ENCODE assay signal across 24 cellular contexts in the genomic region with DNA sequence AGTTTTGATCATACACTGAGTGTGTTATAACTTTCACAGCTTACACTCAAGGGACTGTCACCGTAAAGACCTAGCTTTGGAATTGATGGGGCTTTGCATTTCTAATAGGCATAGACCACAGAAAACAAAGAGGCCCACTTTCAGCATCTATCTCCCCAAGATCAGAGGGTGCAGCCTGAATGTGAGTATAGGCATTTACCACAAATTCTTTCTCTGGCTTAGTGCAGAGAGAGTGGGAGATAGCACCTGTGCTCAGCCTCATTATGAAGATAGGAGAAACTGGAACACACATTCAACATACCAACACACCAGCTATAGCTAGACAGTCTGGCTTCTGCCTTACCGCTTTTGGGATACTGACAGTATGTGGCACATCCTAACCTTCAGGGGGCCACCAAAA.
DNase-seq lines count a peak whose midpoint lies in the region; ATAC-seq, FAIRE-seq and TF ChIP-seq lines count a peak whose summit lies in the region.
"Had no signal": no experiment of that assay in that cellular context is flagged by ENCODE, and none has a peak within 500 bp of the region (broad histone marks: within the 10 kb centered on the region; RNA-seq: fewer than 3 reads in every experiment).

No MANE protein-coding gene starts in this region.

- TF ChIP-seq RAD21 in H1 (IDR thresholded peaks at IDR 0.05 in 1 of 2, conservative IDR thresholded peaks at IDR 0.05 in 1 of 2; ENCODE audit: low read depth in 2 of 2, low read length in 2 of 2) = no peak

- H4K91ac ChIP-seq in H1 (replicated peaks; ENCODE audit: insufficient read length, low read length) (no peak overlapping the region), neuronal stem cell (ENCODE audit: low read depth, low read length, poor library complexity) (no peak overlapping the region)

- H2BK5ac ChIP-seq in H1 (ENCODE audit: low read depth, low read length) (no peak overlapping the region), neuronal stem cell (ENCODE audit: low read length) (no peak overlapping the region)

- no peak overlapping the region for H3K56ac ChIP-seq in H1 (replicated peaks; ENCODE audit: insufficient read length, low read depth, low read length)

- H4K5ac ChIP-seq in H1 (ENCODE audit: insufficient read length, low read depth, low read length) = no peak overlapping the region

- H3K14ac ChIP-seq in H1 (ENCODE audit: insufficient read length) = no peak overlapping the region
- no peak overlapping the region for H3K14ac ChIP-seq in neuronal stem cell (ENCODE audit: low read length)

- H3K4ac ChIP-seq in H1 (replicated peaks; ENCODE audit: insufficient read length, low read depth, low read length) = no peak overlapping the region
- no peak overlapping the region for H3K4ac ChIP-seq in neuronal stem cell (ENCODE audit: low read length)

- CTCF ChIA-PET in H1 (lab: Charles Lee; ENCODE audit: partially characterized antibody) = interaction anchor here (1.1 kb wide), 1 partner anchor 348 kb away, joined by 3 read pairs; no protein-coding TSS in a partner anchor

- H3K4me3 ChIP-seq in DND-41 (ENCODE audit: low read depth in 1 of 2, low read length in 2 of 2) = no peak overlapping the region
- H3K4me3 ChIP-seq in Jurkat, Clone E6-1 (ENCODE audit: low read length) = no peak overlapping the region
- H3K4me3 ChIP-seq in H1 (ENCODE audit: extremely low read depth in 1 of 4, insufficient read depth in 2 of 4, low read depth in 3 of 4, low read length in 4 of 4) = no peak overlapping the region
- no peak overlapping the region for H3K4me3 ChIP-seq in neuronal stem cell (ENCODE audit: low read length in 2 of 2)
- no peak overlapping the region for H3K4me3 ChIP-seq in mucosa of descending colon
- H3K4me3 ChIP-seq: A549; BLaER1 treated with 17β-estradiol and CSF1 and Interleukin-3, amounts not matched to agents 10 nM and 100 nM; GM12878 had no signal

- H3K9me3 ChIP-seq in DND-41 (ENCODE audit: insufficient read depth, low read length, severe bottlenecking) (peaks cover 10% of the 10 kb centered on the region), H1 (ENCODE audit: insufficient read depth in 2 of 2, low read depth in 1 of 2, low read length in 1 of 2) (no peaks in the 10 kb centered on the region), neuronal stem cell (replicated peaks in 1 of 2; ENCODE audit: control insufficient read depth in 2 of 2, insufficient read depth in 1 of 2, low read depth in 1 of 2, low read length in 2 of 2) (peaks cover 2 to 16% of the 10 kb centered on the region in 2 donors), mucosa of descending colon (peaks cover 11% of the 10 kb centered on the region)
- H3K9me3 ChIP-seq: Caco-2 had no signal

- H2BK120ac ChIP-seq in H1 (replicated peaks; ENCODE audit: low read depth, low read length) (no peak overlapping the region), neuronal stem cell (ENCODE audit: low read depth, low read length) (no peak overlapping the region)

- H3K79me1 ChIP-seq in H1 (ENCODE audit: low read depth, low read length) = no peaks in the 10 kb centered on the region
- H3K79me1 ChIP-seq in neuronal stem cell (ENCODE audit: low read depth, low read length) = no peaks in the 10 kb centered on the region

- H3K79me2 ChIP-seq in DND-41 (ENCODE audit: insufficient read depth, low read length) (no peaks in the 10 kb centered on the region), H1 (ENCODE audit: control insufficient read depth in 1 of 2, insufficient read depth in 2 of 2, low read length in 2 of 2) (no peaks in the 10 kb centered on the region)

- H2AFZ ChIP-seq in DND-41 (ENCODE audit: low read depth, low read length) = no peak overlapping the region
- peak overlapping the region; percentile 67 for H2AFZ ChIP-seq in H1 (ENCODE audit: low read length)
- peak overlapping the region; percentile 14 for H2AFZ ChIP-seq in neuronal stem cell (ENCODE audit: low read length)

- no peak overlapping the region for H2BK12ac ChIP-seq in H1 (ENCODE audit: low read depth, low read length)
- H2BK12ac ChIP-seq in neuronal stem cell (ENCODE audit: low read length) = no peak overlapping the region

- H3K18ac ChIP-seq in H1 (ENCODE audit: extremely low read depth, low read length) (no peak overlapping the region), neuronal stem cell (ENCODE audit: low read length) (no peak overlapping the region)

- no peak overlapping the region for H3K23ac ChIP-seq in H1 (ENCODE audit: insufficient read length)
- H3K23ac ChIP-seq in neuronal stem cell (ENCODE audit: low read depth, low read length, poor library complexity) = no peak overlapping the region

- ATAC-seq in DND-41 (ENCODE audit: insufficient read depth, low read depth) (peak; percentile 87), mucosa of descending colon (no peak), HG02642 (IDR thresholded peaks at IDR 0.05; ENCODE audit: poor library complexity, unreplicated experiment) (no peak), esophagus mucosa (no peak), Right ventricle myocardium superior (ENCODE audit: poor library complexity) (no peak)
- ATAC-seq: A549; CD8-positive, alpha-beta T cell; GM12878 had no signal

- H2BK15ac ChIP-seq in H1 (ENCODE audit: low read length) (no peak overlapping the region), neuronal stem cell (ENCODE audit: low read length) (no peak overlapping the region)

- H3K9ac ChIP-seq in DND-41 (ENCODE audit: low read depth, low read length) = no peak overlapping the region
- no peak overlapping the region for H3K9ac ChIP-seq in H1 (replicated peaks in 1 of 4; ENCODE audit: extremely low read depth in 1 of 4, low read depth in 3 of 4, low read length in 3 of 4)
- no peak overlapping the region for H3K9ac ChIP-seq in neuronal stem cell (ENCODE audit: low read depth, low read length, poor library complexity)
- H3K9ac ChIP-seq: BLaER1 treated with 17β-estradiol and CSF1 and Interleukin-3, amounts not matched to agents 10 nM and 100 nM had no signal

- no peak for FAIRE-seq in H1 (lab: Jason Lieb, UNC)
- FAIRE-seq: A549, D721Med, GM12878, GM12892, GM18507 had no signal

- no peak for TF ChIP-seq CTCF in DND-41 (IDR thresholded peaks at IDR 0.05; ENCODE audit: borderline replicate concordance, extremely low read depth, low read length, poor library complexity, severe bottlenecking)
- no peak for TF ChIP-seq CTCF in H1 (IDR thresholded peaks at IDR 0.05; ENCODE audit: control extremely low read depth in 1 of 3, insufficient read depth in 1 of 3, low read depth in 1 of 3, low read length in 3 of 3)
- no peak for TF ChIP-seq CTCF in mucosa of descending colon (IDR thresholded peaks at IDR 0.05)

- H3K36me3 ChIP-seq in DND-41 (ENCODE audit: insufficient read depth, low read length) = no peaks in the 10 kb centered on the region
- H3K36me3 ChIP-seq in H1 (ENCODE audit: control insufficient read depth in 2 of 4, insufficient read depth in 4 of 4, low read length in 3 of 4) = no peaks in the 10 kb centered on the region
- H3K36me3 ChIP-seq in neuronal stem cell (replicated peaks in 1 of 2; ENCODE audit: control insufficient read depth in 2 of 2, insufficient read depth in 2 of 2, low read length in 2 of 2) = no peaks in the 10 kb centered on the region
- no peaks in the 10 kb centered on the region for H3K36me3 ChIP-seq in mucosa of descending colon (ENCODE audit: low read depth)
- H3K36me3 ChIP-seq: BLaER1 treated with 17β-estradiol and CSF1 and Interleukin-3, amounts not matched to agents 10 nM and 100 nM had no signal

- H4K8ac ChIP-seq in H1 (ENCODE audit: extremely low read depth, insufficient read depth, low read length) (no peak overlapping the region), neuronal stem cell (ENCODE audit: low read depth, low read length) (no peak overlapping the region)

- 100% methylated on average over 2 of the region's 2 CpGs; no CpG with 5 or more reads in 1 of the 2 experiments for WGBS in H1 (ENCODE audit: extremely low coverage in 1 of 2, insufficient coverage in 1 of 2, insufficient read length in 1 of 2, insufficient replicate concordance in 2 of 2, low coverage in 1 of 2, low lambda C conversion rate in 2 of 2, missing lambda C conversion rate in 1 of 2), 2 experiments
- WGBS in neuronal stem cell (ENCODE audit: extremely low coverage in 2 of 2, insufficient read length in 2 of 2, insufficient replicate concordance in 1 of 2), 2 donors = no CpG with 5 or more reads among the region's 2 CpGs

- peak overlapping the region; percentile 30; the same call in 1 of the 2 replicates for H3K27ac ChIP-seq in DND-41 (ENCODE audit: low read length)
- no peak overlapping the region for H3K27ac ChIP-seq in H1 (ENCODE audit: low read depth, low read length)
- no peak overlapping the region for H3K27ac ChIP-seq in neuronal stem cell (replicated peaks; ENCODE audit: low read length)
- H3K27ac ChIP-seq: 22Rv1; A549; BLaER1 treated with 17β-estradiol and CSF1 and Interleukin-3, amounts not matched to agents 10 nM and 100 nM; C4-2B had no signal

- H3K27me3 ChIP-seq in DND-41 (ENCODE audit: insufficient read depth, low read length, poor library complexity) = no peaks in the 10 kb centered on the region
- no peaks in the 10 kb centered on the region for H3K27me3 ChIP-seq in H1 (replicated peaks in 1 of 4; ENCODE audit: control insufficient read depth in 3 of 4, extremely low read depth in 1 of 4, insufficient read depth in 3 of 4, low read length in 3 of 4)
- no peaks in the 10 kb centered on the region for H3K27me3 ChIP-seq in neuronal stem cell (ENCODE audit: control insufficient read depth in 3 of 3, insufficient read depth in 3 of 3, low read depth in 1 of 3, low read length in 3 of 3)
- H3K27me3 ChIP-seq: BLaER1 treated with 17β-estradiol and CSF1 and Interleukin-3, amounts not matched to agents 10 nM and 100 nM had no signal

- H3K4me2 ChIP-seq in DND-41 (ENCODE audit: insufficient read depth, low read length) (no peak overlapping the region), H1 (ENCODE audit: insufficient read depth in 1 of 2, low read depth in 2 of 2, low read length in 2 of 2) (no peak overlapping the region), neuronal stem cell (ENCODE audit: insufficient read depth, low read length, poor library complexity, severe bottlenecking) (no peak overlapping the region)
- H3K4me2 ChIP-seq: A549; BLaER1 treated with 17β-estradiol and CSF1 and Interleukin-3, amounts not matched to agents 10 nM and 100 nM had no signal

- POLR2A ChIA-PET in H1 (lab: Charles Lee; ENCODE audit: partially characterized antibody) = no interaction called here

- intact Hi-C loops in mucosa of descending colon (cut with DNase I, micrococcal nuclease) (no loop called here), Right ventricle myocardium superior (cut with DNase I) (no loop called here)

- H2AK5ac ChIP-seq in H1 (ENCODE audit: low read depth, low read length) (no peak overlapping the region), neuronal stem cell (ENCODE audit: low read depth, low read length) (no peak overlapping the region)

- no peaks in the 10 kb centered on the region for H3K23me2 ChIP-seq in H1 (ENCODE audit: low read depth, low read length)

- no peak overlapping the region for H2BK20ac ChIP-seq in H1 (ENCODE audit: low read length)

- TF ChIP-seq EP300 in H1 (IDR thresholded peaks at IDR 0.05; ENCODE audit: borderline replicate concordance in 1 of 2, low read depth in 2 of 2, low read length in 2 of 2) = no peak

- no peak for TF ChIP-seq POLR2A in H1 (IDR thresholded peaks at IDR 0.05; ENCODE audit: control extremely low read depth in 1 of 2, low read depth in 2 of 2, low read length in 2 of 2)

- H4K20me1 ChIP-seq in DND-41 (ENCODE audit: insufficient read depth, low read length) (no peaks in the 10 kb centered on the region), H1 (replicated peaks in 1 of 2; ENCODE audit: control insufficient read depth in 1 of 2, insufficient read depth in 2 of 2, low read length in 2 of 2) (no peaks in the 10 kb centered on the region)
- H4K20me1 ChIP-seq: BLaER1 treated with 17β-estradiol and CSF1 and Interleukin-3, amounts not matched to agents 10 nM and 100 nM had no signal

- DNase-seq in DND-41 (peak; percentile 39), H1 (ENCODE audit: low read depth in 1 of 2, low spot score in 2 of 2) (no peak), neuronal stem cell (ENCODE audit: low spot score) (no peak), mucosa of descending colon (no peak), Right ventricle myocardium superior (no peak)
- DNase-seq in Jurkat, Clone E6-1 (ENCODE audit: low read depth, low spot score) = peak; percentile 69
- DNase-seq: AML-193; Caco-2; Calu3; CD4-positive, alpha-beta T cell; CD8-positive, alpha-beta T cell; DMS79 treated with DMSO at 0.1 percent for 48 hours; EL; GDM1 had no signal

- H3K4me1 ChIP-seq in DND-41 (ENCODE audit: insufficient read depth, low read length) (peaks cover 16% of the 10 kb centered on the region), H1 (replicated peaks in 1 of 4; ENCODE audit: control insufficient read depth in 3 of 4, insufficient read depth in 4 of 4, low read length in 3 of 4) (no peaks in the 10 kb centered on the region; a peak in 1 of 7 replicates), neuronal stem cell (ENCODE audit: control insufficient read depth in 2 of 2, insufficient read depth in 1 of 2, low read depth in 1 of 2, low read length in 2 of 2) (peaks cover 0 to 1% of the 10 kb centered on the region in 2 donors), mucosa of descending colon (ENCODE audit: low read depth) (no peaks in the 10 kb centered on the region)
- H3K4me1 ChIP-seq: A549; BLaER1 treated with 17β-estradiol and CSF1 and Interleukin-3, amounts not matched to agents 10 nM and 100 nM; Caco-2 had no signal

Comparison
In these comparisons a context has a peak if more than half of its experiments do, and no peak if none do; other contexts are left out.
1. DNase-seq: peak in DND-41 (single experiment) and Jurkat, Clone E6-1 (single experiment); none in H1 (0 of 2), neuronal stem cell (single experiment), mucosa of descending colon (0 of 3) and Right ventricle myocardium superior (single experiment).